Comparison of ENCODE assay signal across 1 cellular context in the genomic region with DNA sequence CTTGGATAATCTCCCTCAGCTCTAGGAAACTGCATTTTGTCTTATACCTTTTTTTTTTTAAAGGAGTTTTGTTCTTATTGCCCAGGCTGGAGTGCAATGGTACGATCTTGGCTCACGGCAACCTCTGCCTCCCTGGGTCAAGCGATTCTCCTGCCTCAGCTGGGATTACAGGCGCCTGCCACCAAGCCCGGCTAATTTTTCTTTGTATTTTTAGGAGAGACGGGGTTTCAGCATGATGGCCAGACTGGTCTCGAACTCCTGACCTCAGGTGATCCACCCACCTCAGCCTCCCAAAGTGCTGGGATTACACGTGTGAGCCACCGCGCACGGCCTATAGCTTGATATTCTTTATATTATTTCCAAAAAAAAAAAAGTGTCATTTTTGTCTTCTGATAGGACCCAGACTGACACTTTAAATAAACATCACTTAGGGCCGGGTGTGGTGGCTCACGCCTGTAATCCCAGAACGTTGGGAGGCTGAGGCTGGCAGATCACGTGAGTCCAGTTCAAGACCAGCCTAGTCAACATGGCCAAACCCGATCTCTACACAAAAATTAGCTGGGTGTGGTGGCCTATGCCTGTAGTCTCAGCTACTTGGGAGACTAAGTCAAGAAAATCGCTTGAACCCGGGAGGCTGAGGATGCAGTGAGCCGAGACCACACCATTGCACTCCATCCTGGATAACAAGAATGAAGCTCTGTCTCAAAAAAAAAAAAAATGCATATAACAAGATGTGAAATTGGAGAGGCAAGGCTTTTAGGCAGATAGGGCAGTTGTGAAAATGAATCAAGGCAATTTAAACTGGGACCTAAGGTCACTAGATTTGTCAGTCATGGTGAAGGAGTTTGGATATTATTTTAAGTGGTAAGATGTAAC.
TF ChIP-seq lines count a peak whose summit lies in the region.

No MANE protein-coding gene starts in this region.

TF ChIP-seq in WTC11, 78 proteins besides CTCF, POLR2A, EP300 and RAD21 (continued from another document):
- TF ChIP-seq, protein P1, sequence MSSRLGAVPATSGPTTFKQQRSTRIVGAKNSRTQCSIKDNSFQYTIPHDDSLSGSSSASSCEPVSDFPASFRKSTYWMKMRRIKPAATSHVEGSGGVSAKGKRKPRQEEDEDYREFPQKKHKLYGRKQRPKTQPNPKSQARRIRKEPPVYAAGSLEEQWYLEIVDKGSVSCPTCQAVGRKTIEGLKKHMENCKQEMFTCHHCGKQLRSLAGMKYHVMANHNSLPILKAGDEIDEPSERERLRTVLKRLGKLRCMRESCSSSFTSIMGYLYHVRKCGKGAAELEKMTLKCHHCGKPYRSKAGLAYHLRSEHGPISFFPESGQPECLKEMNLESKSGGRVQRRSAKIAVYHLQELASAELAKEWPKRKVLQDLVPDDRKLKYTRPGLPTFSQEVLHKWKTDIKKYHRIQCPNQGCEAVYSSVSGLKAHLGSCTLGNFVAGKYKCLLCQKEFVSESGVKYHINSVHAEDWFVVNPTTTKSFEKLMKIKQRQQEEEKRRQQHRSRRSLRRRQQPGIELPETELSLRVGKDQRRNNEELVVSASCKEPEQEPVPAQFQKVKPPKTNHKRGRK (CRISPR knock-in tag; IDR thresholded peaks at IDR 0.05; ENCODE audit: borderline replicate concordance) = no peak
- TF ChIP-seq ZMAT4 (CRISPR knock-in tag; IDR thresholded peaks at IDR 0.05) (peak; percentile 64), FOXJ3 (CRISPR knock-in tag; IDR thresholded peaks at IDR 0.05; ENCODE audit: borderline replicate concordance) (no peak)
